In genomic region chr2:74768401-74768914, GRCh38 we compare ENCODE assay signal across 14 cellular contexts.
DNase-seq lines count a peak whose midpoint lies in the region; ATAC-seq and TF ChIP-seq lines count a peak whose summit lies in the region.
"Had no signal": no experiment of that assay in that cellular context is flagged by ENCODE, and none has a peak within 500 bp of the region (broad histone marks: within the 10 kb centered on the region; RNA-seq: fewer than 3 reads in every experiment).

No MANE protein-coding gene starts in this region.

- H2AFZ ChIP-seq in smooth muscle cell (ENCODE audit: low read depth) (peak overlapping the region; percentile 21), PC-9 (no peak overlapping the region)

- H3K36me3 ChIP-seq in left ventricle myocardium inferior (no peaks in the 10 kb centered on the region), smooth muscle cell (ENCODE audit: low read depth) (no peaks in the 10 kb centered on the region), PC-9 (ENCODE audit: low read depth) (no peaks in the 10 kb centered on the region)

- H4K20me1 ChIP-seq in smooth muscle cell (ENCODE audit: low read depth) (no peaks in the 10 kb centered on the region), PC-9 (ENCODE audit: insufficient read depth) (no peaks in the 10 kb centered on the region)

- no TSS peak for BruUV-seq in PC-9 (replicated peaks; lab: Mats Ljungman, UMichigan)

- intact Hi-C loops in left ventricle myocardium inferior (cut with micrococcal nuclease) (no loop called here), PC-9 (cut with micrococcal nuclease; ENCODE audit: unreplicated experiment) (no loop called here)

- H3K27ac ChIP-seq in left ventricle myocardium inferior (replicated peaks) (peak overlapping the region; percentile 16), smooth muscle cell (ENCODE audit: low read depth) (peak overlapping the region; percentile 73), PC-9 (no peak overlapping the region)

- ATAC-seq in activated CD8-positive, alpha-beta T cell treated with anti-CD3 and anti-CD28 coated beads, Interleukin-2, amount 10 ng/mL, durations not matched to agents 7 days and 5 days, result no peak
- no peak for ATAC-seq in GM19467 (IDR thresholded peaks at IDR 0.05; ENCODE audit: unreplicated experiment)
- ATAC-seq: activated CD8-positive, alpha-beta memory T cell treated with anti-CD3 and anti-CD28 coated beads, Interleukin-2, amount 10 ng/mL, durations not matched to agents 7 days and 5 days had no signal

- 32% methylated on average over 4 of the region's 4 CpGs for WGBS in smooth muscle cell (ENCODE audit: low lambda C conversion rate)

- peaks cover 15% of the 10 kb centered on the region for H3K4me1 ChIP-seq in left ventricle myocardium inferior
- peaks cover 18% of the 10 kb centered on the region for H3K4me1 ChIP-seq in smooth muscle cell (ENCODE audit: low read depth)
- no peaks in the 10 kb centered on the region; the same call in 1 of the 2 replicates for H3K4me1 ChIP-seq in PC-9 (replicated peaks; ENCODE audit: insufficient read depth)

- no peaks in the 10 kb centered on the region for H3K9me3 ChIP-seq in left ventricle myocardium inferior (replicated peaks)
- no peaks in the 10 kb centered on the region for H3K9me3 ChIP-seq in smooth muscle cell (replicated peaks; ENCODE audit: low read depth)
- H3K9me3 ChIP-seq in PC-9 (ENCODE audit: insufficient read depth, low read depth), result no peaks in the 10 kb centered on the region

- H3K4me3 ChIP-seq in left ventricle myocardium inferior (no peak overlapping the region), smooth muscle cell (no peak overlapping the region), PC-9 (no peak overlapping the region)

- H3F3A ChIP-seq in smooth muscle cell (ENCODE audit: low read depth) (peaks cover 5% of the 10 kb centered on the region), PC-9 (ENCODE audit: insufficient read depth, low read depth) (no peaks in the 10 kb centered on the region)

- TF ChIP-seq CTCF in left ventricle myocardium inferior (IDR thresholded peaks at IDR 0.05; ENCODE audit: borderline replicate concordance) (no peak), smooth muscle cell (IDR thresholded peaks at IDR 0.05; ENCODE audit: borderline replicate concordance, insufficient read depth, poor library complexity, severe bottlenecking) (no peak), PC-9 (conservative IDR thresholded peaks at IDR 0.05) (no peak)

- no peaks in the 10 kb centered on the region for H3K9me3 Mint-ChIP-seq in activated CD8-positive, alpha-beta T cell treated with anti-CD3 and anti-CD28 coated beads, Interleukin-2, amount 10 ng/mL, durations not matched to agents 7 days and 5 days (ENCODE audit: insufficient read depth)
- H3K9me3 Mint-ChIP-seq: activated B cell treated with CpG ODN at 0.5 μM for 24 hours, memory B cell had no signal

- H3K27ac Mint-ChIP-seq in activated CD8-positive, alpha-beta T cell treated with anti-CD3 and anti-CD28 coated beads, Interleukin-2, amount 10 ng/mL, durations not matched to agents 7 days and 5 days, result no peak overlapping the region
- H3K27ac Mint-ChIP-seq: activated B cell treated with CpG ODN at 0.5 μM for 24 hours; activated CD8-positive, alpha-beta memory T cell treated with anti-CD3 and anti-CD28 coated beads, Interleukin-2, amount 10 ng/mL, durations not matched to agents 7 days and 5 days; memory B cell had no signal

- no peaks in the 10 kb centered on the region for H3K79me2 ChIP-seq in smooth muscle cell (ENCODE audit: low read depth)
- no peaks in the 10 kb centered on the region for H3K79me2 ChIP-seq in PC-9 (ENCODE audit: low read depth)

- H3K9me2 ChIP-seq in PC-9 (ENCODE audit: insufficient read depth), result no peaks in the 10 kb centered on the region

- peaks cover 17% of the 10 kb centered on the region for H3K4me1 Mint-ChIP-seq in activated CD8-positive, alpha-beta T cell treated with anti-CD3 and anti-CD28 coated beads, Interleukin-2, amount 10 ng/mL, durations not matched to agents 7 days and 5 days (ENCODE audit: low read depth)
- H3K4me1 Mint-ChIP-seq: memory B cell had no signal

- no peak overlapping the region for H3K4me3 Mint-ChIP-seq in activated CD8-positive, alpha-beta T cell treated with anti-CD3 and anti-CD28 coated beads, Interleukin-2, amount 10 ng/mL, durations not matched to agents 7 days and 5 days
- H3K4me3 Mint-ChIP-seq: activated B cell treated with CpG ODN at 0.5 μM for 24 hours; activated CD8-positive, alpha-beta memory T cell treated with anti-CD3 and anti-CD28 coated beads, Interleukin-2, amount 10 ng/mL, durations not matched to agents 7 days and 5 days; memory B cell had no signal

- no peak overlapping the region for H3K9ac ChIP-seq in smooth muscle cell (ENCODE audit: low read depth)

- H3K4me2 ChIP-seq in smooth muscle cell (peak overlapping the region; percentile 71), PC-9 (no peak overlapping the region)

- no peaks in the 10 kb centered on the region for H3K36me3 Mint-ChIP-seq in activated CD8-positive, alpha-beta T cell treated with anti-CD3 and anti-CD28 coated beads, Interleukin-2, amount 10 ng/mL, durations not matched to agents 7 days and 5 days (ENCODE audit: low read depth)
- H3K36me3 Mint-ChIP-seq: activated CD8-positive, alpha-beta memory T cell treated with anti-CD3 and anti-CD28 coated beads, Interleukin-2, amount 10 ng/mL, durations not matched to agents 7 days and 5 days; memory B cell had no signal

- DNase-seq in EH (ENCODE audit: low read depth), result peak; percentile 84
- peak; percentile 36 for DNase-seq in amniotic epithelial cell (ENCODE audit: low read depth)
- no peak for DNase-seq in left ventricle myocardium inferior
- no peak for DNase-seq in smooth muscle cell (lab: John Stamatoyannopoulos, UW; ENCODE audit: unreplicated experiment)
- no peak for DNase-seq in dermis blood vessel endothelial cell
- no peak for DNase-seq in activated CD8-positive, alpha-beta T cell treated with anti-CD3 and anti-CD28 coated beads, Interleukin-2, amount 10 ng/mL, durations not matched to agents 7 days and 5 days
- DNase-seq in PC-9, result no peak
- DNase-seq: activated B cell treated with CpG ODN at 0.5 μM for 24 hours; activated CD8-positive, alpha-beta memory T cell treated with anti-CD3 and anti-CD28 coated beads, Interleukin-2, amount 10 ng/mL, durations not matched to agents 7 days and 5 days; activated naive CD4-positive, alpha-beta T cell treated with anti-CD3 and anti-CD28 coated beads, Interleukin-2, amount 50 U/mL, for 16 hours; C1 segment of cervical spinal cord; stimulated activated CD4-positive, alpha-beta T cell treated with anti-CD3 and anti-CD28 coated beads, Interleukin-15, amount 100 ng/mL, for 24 hours had no signal

- POLR2A ChIA-PET in activated CD8-positive, alpha-beta T cell treated with anti-CD3 and anti-CD28 coated beads, Interleukin-2, amount 10 ng/mL, durations not matched to agents 7 days and 5 days (lab: Charles Lee), result no interaction called here
- POLR2A ChIA-PET in PC-9 (lab: Charles Lee; ENCODE audit: unreplicated experiment), result interaction anchor here (0.7 kb wide), 1 partner anchor 105 kb away, joined by 9 read pairs; no protein-coding TSS in a partner anchor

- peaks cover 4% of the 10 kb centered on the region for H3K27me3 Mint-ChIP-seq in activated CD8-positive, alpha-beta T cell treated with anti-CD3 and anti-CD28 coated beads, Interleukin-2, amount 10 ng/mL, durations not matched to agents 7 days and 5 days (ENCODE audit: low read depth)

- CTCF ChIA-PET in activated CD8-positive, alpha-beta T cell treated with anti-CD3 and anti-CD28 coated beads, Interleukin-2, amount 10 ng/mL, durations not matched to agents 7 days and 5 days (lab: Charles Lee), result interaction anchor here (1.0 kb wide), 1 partner anchor 54 kb away, joined by 3 read pairs; no protein-coding TSS in a partner anchor
- CTCF ChIA-PET in PC-9 (lab: Charles Lee), result no interaction called here

- H3K27me3 ChIP-seq in left ventricle myocardium inferior (ENCODE audit: low read depth), result no peaks in the 10 kb centered on the region
- H3K27me3 ChIP-seq in smooth muscle cell (ENCODE audit: low read depth), result no peaks in the 10 kb centered on the region
- no peaks in the 10 kb centered on the region for H3K27me3 ChIP-seq in PC-9 (ENCODE audit: insufficient read depth, low read depth)

Comparison
In these comparisons a context has a peak if more than half of its experiments do, and no peak if none do; other contexts are left out.
1. DNase-seq: peak in EH (single experiment) and amniotic epithelial cell (single experiment); none in left ventricle myocardium inferior (single experiment), smooth muscle cell (single experiment), dermis blood vessel endothelial cell (single experiment), activated CD8-positive, alpha-beta T cell treated with anti-CD3 and anti-CD28 coated beads, Interleukin-2, amount 10 ng/mL, durations not matched to agents 7 days and 5 days (single experiment) and PC-9 (0 of 2).